In the genomic region with DNA sequence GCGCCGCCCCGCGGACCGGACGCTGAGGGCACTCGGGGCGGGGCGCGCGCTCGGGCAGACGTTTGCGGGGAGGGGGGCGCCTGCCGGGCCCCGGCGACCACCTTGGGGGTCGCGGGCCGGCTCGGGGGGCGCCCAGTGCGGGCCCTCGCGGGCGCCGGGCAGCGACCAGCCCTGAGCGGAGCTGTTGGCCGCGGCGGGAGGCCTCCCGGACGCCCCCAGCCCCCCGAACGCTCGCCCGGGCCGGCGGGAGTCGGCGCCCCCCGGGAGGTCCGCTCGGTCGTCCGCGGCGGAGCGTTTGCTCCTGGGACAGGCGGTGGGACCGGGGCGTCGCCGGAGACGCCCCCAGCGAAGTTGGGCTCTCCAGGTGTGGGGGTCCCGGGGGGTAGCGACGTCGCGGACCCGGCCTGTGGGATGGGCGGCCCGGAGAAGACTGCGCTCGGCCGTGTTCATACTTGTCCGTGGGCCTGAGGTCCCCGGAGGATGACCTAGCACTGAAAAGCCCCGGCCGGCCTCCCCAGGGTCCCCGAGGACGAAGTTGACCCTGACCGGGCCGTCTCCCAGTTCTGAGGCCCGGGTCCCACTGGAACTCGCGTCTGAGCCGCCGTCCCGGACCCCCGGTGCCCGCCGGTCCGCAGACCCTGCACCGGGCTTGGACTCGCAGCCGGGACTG, we compare ENCODE assay signal across 1 cellular context.
A peak's percentile ranks its signal among the peaks of the same experiment; 100 is the strongest.
TF ChIP-seq lines count a peak whose summit lies in the region.

No MANE protein-coding gene starts in this region.

TF ChIP-seq in HEK293, 187 proteins besides CTCF, POLR2A, EP300 and RAD21 (continued from another document):
- TF ChIP-seq ZBTB11 (tag by site-specific recombination; conservative IDR thresholded peaks at IDR 0.05; ENCODE audit: low read depth) = no peak
- TF ChIP-seq ZNF654 (tag by site-specific recombination; IDR thresholded peaks at IDR 0.05; ENCODE audit: low read depth) = no peak
- no peak for TF ChIP-seq IKZF3 (tag by site-specific recombination; IDR thresholded peaks at IDR 0.05)
- no peak for TF ChIP-seq ZSCAN30 (tag by site-specific recombination; IDR thresholded peaks at IDR 0.05)
- TF ChIP-seq TRIM28 (IDR thresholded peaks at IDR 0.05; ENCODE audit: borderline replicate concordance, low read length) = no peak
- TF ChIP-seq KLF7 (tag by site-specific recombination; IDR thresholded peaks at IDR 0.05; ENCODE audit: borderline replicate concordance) = no peak
- TF ChIP-seq ZIC2 (tag by site-specific recombination; IDR thresholded peaks at IDR 0.05) = no peak
- TF ChIP-seq, protein P1, sequence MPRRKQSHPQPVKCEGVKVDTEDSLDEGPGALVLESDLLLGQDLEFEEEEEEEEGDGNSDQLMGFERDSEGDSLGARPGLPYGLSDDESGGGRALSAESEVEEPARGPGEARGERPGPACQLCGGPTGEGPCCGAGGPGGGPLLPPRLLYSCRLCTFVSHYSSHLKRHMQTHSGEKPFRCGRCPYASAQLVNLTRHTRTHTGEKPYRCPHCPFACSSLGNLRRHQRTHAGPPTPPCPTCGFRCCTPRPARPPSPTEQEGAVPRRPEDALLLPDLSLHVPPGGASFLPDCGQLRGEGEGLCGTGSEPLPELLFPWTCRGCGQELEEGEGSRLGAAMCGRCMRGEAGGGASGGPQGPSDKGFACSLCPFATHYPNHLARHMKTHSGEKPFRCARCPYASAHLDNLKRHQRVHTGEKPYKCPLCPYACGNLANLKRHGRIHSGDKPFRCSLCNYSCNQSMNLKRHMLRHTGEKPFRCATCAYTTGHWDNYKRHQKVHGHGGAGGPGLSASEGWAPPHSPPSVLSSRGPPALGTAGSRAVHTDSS (tag by site-specific recombination; IDR thresholded peaks at IDR 0.05) = no peak
- no peak for TF ChIP-seq ZNF37A (tag by site-specific recombination; IDR thresholded peaks at IDR 0.05)
- TF ChIP-seq GLIS2 (tag by site-specific recombination; IDR thresholded peaks at IDR 0.05) = peak; percentile 87
- TF ChIP-seq, protein P2, sequence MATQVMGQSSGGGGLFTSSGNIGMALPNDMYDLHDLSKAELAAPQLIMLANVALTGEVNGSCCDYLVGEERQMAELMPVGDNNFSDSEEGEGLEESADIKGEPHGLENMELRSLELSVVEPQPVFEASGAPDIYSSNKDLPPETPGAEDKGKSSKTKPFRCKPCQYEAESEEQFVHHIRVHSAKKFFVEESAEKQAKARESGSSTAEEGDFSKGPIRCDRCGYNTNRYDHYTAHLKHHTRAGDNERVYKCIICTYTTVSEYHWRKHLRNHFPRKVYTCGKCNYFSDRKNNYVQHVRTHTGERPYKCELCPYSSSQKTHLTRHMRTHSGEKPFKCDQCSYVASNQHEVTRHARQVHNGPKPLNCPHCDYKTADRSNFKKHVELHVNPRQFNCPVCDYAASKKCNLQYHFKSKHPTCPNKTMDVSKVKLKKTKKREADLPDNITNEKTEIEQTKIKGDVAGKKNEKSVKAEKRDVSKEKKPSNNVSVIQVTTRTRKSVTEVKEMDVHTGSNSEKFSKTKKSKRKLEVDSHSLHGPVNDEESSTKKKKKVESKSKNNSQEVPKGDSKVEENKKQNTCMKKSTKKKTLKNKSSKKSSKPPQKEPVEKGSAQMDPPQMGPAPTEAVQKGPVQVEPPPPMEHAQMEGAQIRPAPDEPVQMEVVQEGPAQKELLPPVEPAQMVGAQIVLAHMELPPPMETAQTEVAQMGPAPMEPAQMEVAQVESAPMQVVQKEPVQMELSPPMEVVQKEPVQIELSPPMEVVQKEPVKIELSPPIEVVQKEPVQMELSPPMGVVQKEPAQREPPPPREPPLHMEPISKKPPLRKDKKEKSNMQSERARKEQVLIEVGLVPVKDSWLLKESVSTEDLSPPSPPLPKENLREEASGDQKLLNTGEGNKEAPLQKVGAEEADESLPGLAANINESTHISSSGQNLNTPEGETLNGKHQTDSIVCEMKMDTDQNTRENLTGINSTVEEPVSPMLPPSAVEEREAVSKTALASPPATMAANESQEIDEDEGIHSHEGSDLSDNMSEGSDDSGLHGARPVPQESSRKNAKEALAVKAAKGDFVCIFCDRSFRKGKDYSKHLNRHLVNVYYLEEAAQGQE (tag by site-specific recombination; IDR thresholded peaks at IDR 0.05) = no peak
- TF ChIP-seq, protein P3, sequence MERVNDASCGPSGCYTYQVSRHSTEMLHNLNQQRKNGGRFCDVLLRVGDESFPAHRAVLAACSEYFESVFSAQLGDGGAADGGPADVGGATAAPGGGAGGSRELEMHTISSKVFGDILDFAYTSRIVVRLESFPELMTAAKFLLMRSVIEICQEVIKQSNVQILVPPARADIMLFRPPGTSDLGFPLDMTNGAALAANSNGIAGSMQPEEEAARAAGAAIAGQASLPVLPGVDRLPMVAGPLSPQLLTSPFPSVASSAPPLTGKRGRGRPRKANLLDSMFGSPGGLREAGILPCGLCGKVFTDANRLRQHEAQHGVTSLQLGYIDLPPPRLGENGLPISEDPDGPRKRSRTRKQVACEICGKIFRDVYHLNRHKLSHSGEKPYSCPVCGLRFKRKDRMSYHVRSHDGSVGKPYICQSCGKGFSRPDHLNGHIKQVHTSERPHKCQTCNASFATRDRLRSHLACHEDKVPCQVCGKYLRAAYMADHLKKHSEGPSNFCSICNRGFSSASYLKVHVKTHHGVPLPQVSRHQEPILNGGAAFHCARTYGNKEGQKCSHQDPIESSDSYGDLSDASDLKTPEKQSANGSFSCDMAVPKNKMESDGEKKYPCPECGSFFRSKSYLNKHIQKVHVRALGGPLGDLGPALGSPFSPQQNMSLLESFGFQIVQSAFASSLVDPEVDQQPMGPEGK (tag by site-specific recombination; IDR thresholded peaks at IDR 0.05) = peak; percentile 67
- TF ChIP-seq ZNF175 (tag by site-specific recombination; IDR thresholded peaks at IDR 0.05) = no peak
- no peak for TF ChIP-seq ZNF692 (tag by site-specific recombination; IDR thresholded peaks at IDR 0.05)
- TF ChIP-seq ZBTB7A (tag by site-specific recombination; IDR thresholded peaks at IDR 0.05; ENCODE audit: low read depth) = 0 out of 2 replicates have a peak, but pooled peaks have one; percentile 31
- no peak for TF ChIP-seq ZNF157 (tag by site-specific recombination; IDR thresholded peaks at IDR 0.05)
- TF ChIP-seq ZSCAN18 (tag by site-specific recombination; IDR thresholded peaks at IDR 0.05) = no peak
TF ChIP-seq in HEK293: peak in this region for 6.
